7 cellular contexts compared by ENCODE assay signal in the genomic region with DNA sequence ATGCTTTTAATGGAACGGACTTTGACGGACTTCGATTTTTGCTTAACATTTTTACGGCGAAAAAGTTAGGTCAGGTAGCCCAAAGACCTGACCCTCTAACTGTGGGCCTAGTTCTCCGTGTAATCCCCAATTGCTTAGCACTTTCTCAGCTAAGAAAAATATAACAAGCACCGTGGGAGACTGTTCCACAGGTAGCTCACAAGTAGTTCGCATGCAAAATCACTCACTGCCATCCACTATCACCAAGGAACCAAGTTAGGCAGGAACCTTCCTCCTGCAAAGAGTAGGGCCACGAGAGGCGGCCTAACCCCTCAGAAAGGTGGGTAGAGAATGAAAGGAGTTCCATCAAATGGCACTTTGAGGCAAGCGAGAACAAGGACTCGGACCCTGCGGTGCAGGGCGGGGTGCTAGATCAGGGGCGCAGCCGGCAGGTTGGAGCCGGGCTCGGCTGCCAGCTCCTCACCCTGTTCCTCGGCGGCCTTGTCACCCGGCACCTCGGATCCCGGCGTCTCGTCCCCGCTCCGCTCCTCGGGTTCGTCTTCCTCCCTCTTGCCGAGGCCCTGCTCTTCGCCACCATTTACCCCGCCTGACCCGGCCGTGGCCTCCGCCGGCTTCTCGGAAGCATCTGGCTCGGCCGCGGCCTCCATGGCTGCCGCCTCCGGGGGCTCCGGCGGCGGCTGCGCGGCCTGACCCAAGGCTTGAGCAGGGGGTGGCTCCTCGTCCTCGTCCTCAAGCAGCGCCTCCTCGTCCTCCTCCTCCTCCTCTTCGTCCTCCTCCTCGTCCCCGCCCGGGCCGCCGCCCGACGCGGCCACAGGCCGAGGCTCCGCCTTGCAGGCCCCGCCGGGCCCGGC. TPM values are rescaled to one million over a fixed set of nuclear protein-coding genes. Genes with fewer than 3 reads are reported as not detected.
A peak's percentile ranks its signal among the peaks of the same experiment; 100 is the strongest.
DNase-seq lines count a peak whose midpoint lies in the region; ATAC-seq and TF ChIP-seq lines count a peak whose summit lies in the region.

No MANE protein-coding gene starts in this region.

- no peaks in the 10 kb centered on the region for H3K9me3 Mint-ChIP-seq in activated naive CD8-positive, alpha-beta T cell treated with anti-CD3 and anti-CD28 coated beads, Interleukin-2, amount 10 ng/mL, durations not matched to agents 7 days and 5 days

- POLR2A ChIA-PET in activated naive CD8-positive, alpha-beta T cell treated with anti-CD3 and anti-CD28 coated beads, Interleukin-2, amount 10 ng/mL, durations not matched to agents 7 days and 5 days (lab: Charles Lee): interaction anchor here (0.5 to 8.3 kb wide), 38 partner anchors 7 to 181 kb away, joined by 3 to 107 read pairs (median 6); a partner anchor contains a TSS

- H3K27ac ChIP-seq in iPS DF 6.9 (ENCODE audit: low read length): no peak overlapping the region
- peak overlapping the region; percentile 89 for H3K27ac ChIP-seq in smooth muscle cell (ENCODE audit: low read depth)

- H3K27me3 Mint-ChIP-seq in activated naive CD8-positive, alpha-beta T cell treated with anti-CD3 and anti-CD28 coated beads, Interleukin-2, amount 10 ng/mL, durations not matched to agents 7 days and 5 days: no peaks in the 10 kb centered on the region

- peaks cover 42% of the 10 kb centered on the region for H3K36me3 Mint-ChIP-seq in activated naive CD8-positive, alpha-beta T cell treated with anti-CD3 and anti-CD28 coated beads, Interleukin-2, amount 10 ng/mL, durations not matched to agents 7 days and 5 days

- DNase-seq in activated naive CD8-positive, alpha-beta T cell treated with anti-CD3 and anti-CD28 coated beads, Interleukin-2, amount 10 ng/mL, durations not matched to agents 7 days and 5 days: no peak
- DNase-seq in iPS DF 6.9 (ENCODE audit: low read depth, low spot score) (no peak), smooth muscle cell (lab: John Stamatoyannopoulos, UW; ENCODE audit: unreplicated experiment) (no peak), foreskin melanocyte (no peak)

- no peak overlapping the region for H2AFZ ChIP-seq in smooth muscle cell (ENCODE audit: low read depth)

- ATAC-seq in GM19328 (IDR thresholded peaks at IDR 0.05; ENCODE audit: unreplicated experiment) (peak; percentile 8), HG03108 (IDR thresholded peaks at IDR 0.05; ENCODE audit: unreplicated experiment) (peak; percentile 2), HG03135 (IDR thresholded peaks at IDR 0.05; ENCODE audit: unreplicated experiment) (no peak)
- peak; percentile 2 for ATAC-seq in activated naive CD8-positive, alpha-beta T cell treated with anti-CD3 and anti-CD28 coated beads, Interleukin-2, amount 10 ng/mL, durations not matched to agents 7 days and 5 days (ENCODE audit: low read depth)

- H3K79me2 ChIP-seq in smooth muscle cell (ENCODE audit: low read depth): peaks cover 82% of the 10 kb centered on the region

- no peaks in the 10 kb centered on the region for H3K9me3 ChIP-seq in iPS DF 6.9 (ENCODE audit: control insufficient read depth, insufficient read depth, low read length)
- H3K9me3 ChIP-seq in smooth muscle cell (replicated peaks; ENCODE audit: low read depth): no peaks in the 10 kb centered on the region

- H3K4me3 Mint-ChIP-seq in activated naive CD8-positive, alpha-beta T cell treated with anti-CD3 and anti-CD28 coated beads, Interleukin-2, amount 10 ng/mL, durations not matched to agents 7 days and 5 days: peak overlapping the region; percentile 100

- TF ChIP-seq CTCF in smooth muscle cell (IDR thresholded peaks at IDR 0.05; ENCODE audit: borderline replicate concordance, insufficient read depth, poor library complexity, severe bottlenecking): no peak

- peaks cover 51% of the 10 kb centered on the region for H4K20me1 ChIP-seq in smooth muscle cell (ENCODE audit: low read depth)

- no peaks in the 10 kb centered on the region; the same call in 1 of the 2 replicates for H3K4me1 ChIP-seq in iPS DF 6.9 (ENCODE audit: control insufficient read depth, insufficient read depth, low read length)
- H3K4me1 ChIP-seq in smooth muscle cell (ENCODE audit: low read depth): peaks cover 27% of the 10 kb centered on the region

- peak overlapping the region; percentile 99 for H3K4me2 ChIP-seq in smooth muscle cell

- peaks cover 22% of the 10 kb centered on the region for H3F3A ChIP-seq in smooth muscle cell (ENCODE audit: low read depth)

- H3K4me3 ChIP-seq in iPS DF 6.9 (ENCODE audit: low read length) (peak overlapping the region; percentile 46), smooth muscle cell (peak overlapping the region; percentile 87)

- no CpG with 5 or more reads among the region's 65 CpGs for WGBS in iPS DF 6.9 (ENCODE audit: insufficient coverage, insufficient read length)
- WGBS in smooth muscle cell (ENCODE audit: low lambda C conversion rate): under 1% methylated on average over 54 of the region's 65 CpGs

- H3K27me3 ChIP-seq in iPS DF 6.9 (ENCODE audit: control insufficient read depth, insufficient read depth, low read length): no peaks in the 10 kb centered on the region
- H3K27me3 ChIP-seq in smooth muscle cell (ENCODE audit: low read depth): no peaks in the 10 kb centered on the region

- peak overlapping the region; percentile 77 for H3K9ac ChIP-seq in smooth muscle cell (ENCODE audit: low read depth)

- peaks cover 13% of the 10 kb centered on the region for H3K36me3 ChIP-seq in iPS DF 6.9 (ENCODE audit: control insufficient read depth, insufficient read depth, low read length)
- H3K36me3 ChIP-seq in smooth muscle cell (ENCODE audit: low read depth): peaks cover 14% of the 10 kb centered on the region

- H3K4me1 Mint-ChIP-seq in activated naive CD8-positive, alpha-beta T cell treated with anti-CD3 and anti-CD28 coated beads, Interleukin-2, amount 10 ng/mL, durations not matched to agents 7 days and 5 days: peaks cover 46% of the 10 kb centered on the region

- H3K27ac Mint-ChIP-seq in activated naive CD8-positive, alpha-beta T cell treated with anti-CD3 and anti-CD28 coated beads, Interleukin-2, amount 10 ng/mL, durations not matched to agents 7 days and 5 days: peak overlapping the region; percentile 98

RNA-seq across cellular contexts. Expression of a gene that starts 0.9 kb away (rescaled TPM):
- total RNA-seq in activated naive CD8-positive, alpha-beta T cell treated with anti-CD3 and anti-CD28 coated beads, Interleukin-2, amount 10 ng/mL, durations not matched to agents 7 days and 5 days: 10 to 100 TPM; 67.9 to 72.5 TPM
- 14.3 and 19.4 TPM in 2 replicates for total RNA-seq in smooth muscle cell
- polyA plus RNA-seq in smooth muscle cell: 3.6 and 4.5 TPM in 2 replicates

RNA-seq across cellular contexts. Expression of a gene that starts 1.9 kb away (rescaled TPM):
- 10 to 100 TPM; 49.5 to 56.4 TPM for total RNA-seq in activated naive CD8-positive, alpha-beta T cell treated with anti-CD3 and anti-CD28 coated beads, Interleukin-2, amount 10 ng/mL, durations not matched to agents 7 days and 5 days
- total RNA-seq in smooth muscle cell: 20.1 and 53.0 TPM in 2 replicates
- 46.9 and 49.3 TPM in 2 replicates for polyA plus RNA-seq in smooth muscle cell

RNA-seq across cellular contexts. Expression of a gene that starts 18.9 kb away (rescaled TPM):
- total RNA-seq in activated naive CD8-positive, alpha-beta T cell treated with anti-CD3 and anti-CD28 coated beads, Interleukin-2, amount 10 ng/mL, durations not matched to agents 7 days and 5 days: not detected
- 0.18 TPM in 1 of 2 replicates, not detected in the other for total RNA-seq in smooth muscle cell
- polyA plus RNA-seq in smooth muscle cell: 0.18 and 1.2 TPM in 2 replicates

RNA-seq across cellular contexts. Expression of a gene that starts 19.2 kb away (rescaled TPM):
- total RNA-seq in activated naive CD8-positive, alpha-beta T cell treated with anti-CD3 and anti-CD28 coated beads, Interleukin-2, amount 10 ng/mL, durations not matched to agents 7 days and 5 days: 10 to 100 TPM; 29.9 to 39.4 TPM
- total RNA-seq in smooth muscle cell: 76.4 and 79.7 TPM in 2 replicates
- polyA plus RNA-seq in smooth muscle cell: 115 and 123 TPM in 2 replicates

RNA-seq across cellular contexts. Expression of a gene that starts 27.6 kb away (rescaled TPM):
- total RNA-seq in activated naive CD8-positive, alpha-beta T cell treated with anti-CD3 and anti-CD28 coated beads, Interleukin-2, amount 10 ng/mL, durations not matched to agents 7 days and 5 days: 10 to 100 TPM; 14.0 to 17.1 TPM
- total RNA-seq in smooth muscle cell: 3.3 TPM in 2 replicates
- polyA plus RNA-seq in smooth muscle cell: 2.9 and 3.6 TPM in 2 replicates
